Comparison of ENCODE assay signal across 1 cellular context in genomic region chr19:38899447-38900219, GRCh38.
TF ChIP-seq lines count a peak whose summit lies in the region.

Gene NFKBIB (plus strand): TSS chr19:38899969. CDS start chr19:38900033, 64 bp downstream.
Gene SIRT2 (minus strand): TSS chr19:38899618. CDS start chr19:38899521, 97 bp downstream.

TF ChIP-seq in GM12878, 131 proteins besides CTCF, POLR2A, EP300 and RAD21 (continued from another document and continues in another):
- TF ChIP-seq IRF5 (IDR thresholded peaks at IDR 0.05; ENCODE audit: borderline replicate concordance) = no peak
- peak in 1 of 2 experiments; percentile 68; a peak in 2 of 4 replicates for TF ChIP-seq SRF (IDR thresholded peaks at IDR 0.05; ENCODE audit: low read depth in 2 of 2, low read length in 2 of 2)
- TF ChIP-seq E2F4 (IDR thresholded peaks at IDR 0.05; ENCODE audit: low read depth, low read length) = peak; percentile 46; the same call in 1 of the 2 replicates
- TF ChIP-seq CBFB (IDR thresholded peaks at IDR 0.05; ENCODE audit: low read depth) = peak; percentile 75; the same call in 1 of the 2 replicates
- peak; percentile 99 for TF ChIP-seq SIX5 (IDR thresholded peaks at IDR 0.05; ENCODE audit: low read depth, low read length, severe bottlenecking)
- TF ChIP-seq GATAD2B (conservative IDR thresholded peaks at IDR 0.05; ENCODE audit: low read depth) = peak; percentile 81
- peak; percentile 29 for TF ChIP-seq PBX3 (IDR thresholded peaks at IDR 0.05; ENCODE audit: insufficient replicate concordance, low read depth, low read length)
- peak; percentile 99 for TF ChIP-seq IKZF1 (conservative IDR thresholded peaks at IDR 0.05)
- peak; percentile 61; the same call in 1 of the 2 replicates for TF ChIP-seq ATF3 (IDR thresholded peaks at IDR 0.05; ENCODE audit: borderline replicate concordance, extremely low read depth, low read depth, low read length)
- TF ChIP-seq DPF2 (IDR thresholded peaks at IDR 0.05) = 0 out of 2 replicates have a peak, but pooled peaks have one; percentile 2
- no peak for TF ChIP-seq BMI1 (IDR thresholded peaks at IDR 0.05; ENCODE audit: borderline replicate concordance)
- TF ChIP-seq MTA3 (IDR thresholded peaks at IDR 0.05; ENCODE audit: borderline replicate concordance, low read length) = no peak
- TF ChIP-seq CREM (IDR thresholded peaks at IDR 0.05; ENCODE audit: low read depth) = peak; percentile 99
- TF ChIP-seq NR2C1 (IDR thresholded peaks at IDR 0.05) = peak; percentile 80
- TF ChIP-seq RB1 (IDR thresholded peaks at IDR 0.05; ENCODE audit: borderline replicate concordance) = peak; percentile 65
- TF ChIP-seq MLLT1 (IDR thresholded peaks at IDR 0.05) = no peak
- no peak for TF ChIP-seq FOXM1 (IDR thresholded peaks at IDR 0.05; ENCODE audit: low read depth, low read length)
- no peak for TF ChIP-seq MYC (IDR thresholded peaks at IDR 0.05; ENCODE audit: insufficient read depth, insufficient read length, insufficient replicate concordance, low read length, severe bottlenecking)
- TF ChIP-seq STAT1 (conservative IDR thresholded peaks at IDR 0.05) = 0 out of 2 replicates have a peak, but pooled peaks have one; percentile 41
- TF ChIP-seq RFX5 (IDR thresholded peaks at IDR 0.05; ENCODE audit: low read depth, low read length) = peak; percentile 60
- TF ChIP-seq MEF2B (IDR thresholded peaks at IDR 0.05; ENCODE audit: partially characterized antibody, poor library complexity, severe bottlenecking) = no peak
- peak; percentile 91 for TF ChIP-seq CHD2 (IDR thresholded peaks at IDR 0.05; ENCODE audit: borderline replicate concordance, low read depth, low read length)
- no peak for TF ChIP-seq WRNIP1 (IDR thresholded peaks at IDR 0.05; ENCODE audit: borderline replicate concordance, low read depth, low read length)
- 0 out of 2 replicates have a peak, but pooled peaks have one; percentile 37 for TF ChIP-seq POLR2AphosphoS2 (IDR thresholded peaks at IDR 0.05; ENCODE audit: low read depth, low read length)
- peak; percentile 90 for TF ChIP-seq PKNOX1 (IDR thresholded peaks at IDR 0.05)
- TF ChIP-seq SREBF1 (IDR thresholded peaks at IDR 0.05; ENCODE audit: low read length) = peak; percentile 71
- TF ChIP-seq HDGF (IDR thresholded peaks at IDR 0.05) = peak; percentile 80; the same call in 1 of the 2 replicates
- TF ChIP-seq IRF4 (IDR thresholded peaks at IDR 0.05; ENCODE audit: low read depth, low read length) = no peak
- peak; percentile 43; the same call in 1 of the 3 replicates for TF ChIP-seq POU2F2 (IDR thresholded peaks at IDR 0.05; ENCODE audit: borderline replicate concordance, low read depth, low read length)
- TF ChIP-seq IRF3 (IDR thresholded peaks at IDR 0.05) = peak; percentile 75
- TF ChIP-seq REST (IDR thresholded peaks at IDR 0.05; ENCODE audit: low read depth, low read length) = no peak
- TF ChIP-seq RUNX3 (IDR thresholded peaks at IDR 0.05; ENCODE audit: low read length) = peak; percentile 75
- TF ChIP-seq USF2 (IDR thresholded peaks at IDR 0.05; ENCODE audit: borderline replicate concordance, low read depth, low read length) = no peak; the same call in 1 of the 2 replicates
- TF ChIP-seq ZNF384 (IDR thresholded peaks at IDR 0.05; ENCODE audit: borderline replicate concordance, low read depth, low read length) = no peak
- TF ChIP-seq BACH1 (IDR thresholded peaks at IDR 0.05; ENCODE audit: borderline replicate concordance) = 0 out of 2 replicates have a peak, but pooled peaks have one; percentile 63
- TF ChIP-seq USF1 (IDR thresholded peaks at IDR 0.05; ENCODE audit: borderline replicate concordance, extremely low read length, insufficient read depth, low read depth, low read length) = peak; percentile 73
- TF ChIP-seq CEBPB (IDR thresholded peaks at IDR 0.05; ENCODE audit: borderline replicate concordance in 1 of 2, low read depth in 2 of 2, low read length in 2 of 2) = no peak
- no peak for TF ChIP-seq EZH2 (IDR thresholded peaks at IDR 0.05; ENCODE audit: borderline replicate concordance, control insufficient read depth, low read depth, low read length)
- no peak for TF ChIP-seq ZBTB33 (IDR thresholded peaks at IDR 0.05)
- TF ChIP-seq GABPA (IDR thresholded peaks at IDR 0.05; ENCODE audit: low read depth) = peak; percentile 90
- peak; percentile 99 for TF ChIP-seq CREB1 (IDR thresholded peaks at IDR 0.05; ENCODE audit: low read depth)
- peak; percentile 75 for TF ChIP-seq FOS (IDR thresholded peaks at IDR 0.05; ENCODE audit: borderline replicate concordance, extremely low read depth, insufficient read length)
- TF ChIP-seq PAX5 (IDR thresholded peaks at IDR 0.05; ENCODE audit: borderline replicate concordance, low read depth, low read length) = no peak
- TF ChIP-seq TCF3 (IDR thresholded peaks at IDR 0.05; ENCODE audit: borderline replicate concordance, insufficient read depth, low read depth, low read length) = 0 out of 2 replicates have a peak, but pooled peaks have one; percentile 49
- TF ChIP-seq RELB (IDR thresholded peaks at IDR 0.05; ENCODE audit: low read depth) = peak; percentile 90
